ENCODE assay signal across 1 cellular context in the genomic region with DNA sequence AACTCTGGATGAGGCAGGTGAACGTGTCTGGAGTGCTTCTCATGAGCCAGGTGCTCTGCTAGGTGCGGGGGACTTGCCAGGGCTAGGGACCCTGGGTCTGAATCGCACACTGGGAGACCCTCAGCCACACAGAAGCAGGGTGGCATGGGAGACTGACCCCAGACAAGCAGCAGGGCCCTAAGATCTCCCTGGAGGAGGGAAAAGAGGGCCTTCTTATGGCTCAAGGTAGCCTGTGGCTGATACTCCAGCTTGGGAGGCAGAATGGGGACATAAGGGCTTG.
TF ChIP-seq lines count a peak whose summit lies in the region.

No MANE protein-coding gene starts in this region.

TF ChIP-seq in H1, 55 proteins besides CTCF, POLR2A, EP300 and RAD21:
- no peak for TF ChIP-seq RFX5 (IDR thresholded peaks at IDR 0.05; ENCODE audit: borderline replicate concordance, low read depth, low read length)
